Comparison of ENCODE assay signal across 1 cellular context in genomic region chr17:81097943-81098308, GRCh38.
TF ChIP-seq lines count a peak whose summit lies in the region.

No MANE protein-coding gene starts in this region.

TF ChIP-seq in K562, 482 proteins besides CTCF, POLR2A, EP300 and RAD21 (continued from another document and continues in another):
- peak; percentile 80 for TF ChIP-seq TFAP4 (CRISPR knock-in tag; IDR thresholded peaks at IDR 0.05; ENCODE audit: borderline replicate concordance)
- TF ChIP-seq ZNF184 (CRISPR knock-in tag; IDR thresholded peaks at IDR 0.05), result no peak
- 0 out of 2 replicates have a peak, but pooled peaks have one; percentile 27 for TF ChIP-seq AFF4 (CRISPR knock-in tag; IDR thresholded peaks at IDR 0.05)
- no peak for TF ChIP-seq CREB5 (CRISPR knock-in tag; IDR thresholded peaks at IDR 0.05)
- peak; percentile 61; the same call in 1 of the 2 replicates for TF ChIP-seq RNF2 (IDR thresholded peaks at IDR 0.05)
- TF ChIP-seq EGR1 (conservative IDR thresholded peaks at IDR 0.05), result 0 out of 2 replicates have a peak, but pooled peaks have one; percentile 8
- TF ChIP-seq ZKSCAN3 (CRISPR knock-in tag; IDR thresholded peaks at IDR 0.05), result no peak
- TF ChIP-seq ZNF77 (CRISPR knock-in tag; IDR thresholded peaks at IDR 0.05), result no peak
- peak; percentile 47; the same call in 1 of the 2 replicates for TF ChIP-seq USF2 (CRISPR knock-in tag; IDR thresholded peaks at IDR 0.05)
- TF ChIP-seq NR2C1 (IDR thresholded peaks at IDR 0.05), result no peak
- TF ChIP-seq NR2C1 (tag; IDR thresholded peaks at IDR 0.05), result 0 out of 2 replicates have a peak, but pooled peaks have one; percentile 9
- TF ChIP-seq ZNF395 (CRISPR knock-in tag; IDR thresholded peaks at IDR 0.05), result peak; percentile 44
- no peak for TF ChIP-seq CEBPZ (IDR thresholded peaks at IDR 0.05; ENCODE audit: borderline replicate concordance, low read depth, low read length)
- no peak for TF ChIP-seq YBX1 (IDR thresholded peaks at IDR 0.05)
- no peak for TF ChIP-seq FOXM1 (IDR thresholded peaks at IDR 0.05; ENCODE audit: low read depth)
- TF ChIP-seq FOXM1 (CRISPR knock-in tag; IDR thresholded peaks at IDR 0.05; ENCODE audit: low read depth), result no peak
- TF ChIP-seq DACH1 (IDR thresholded peaks at IDR 0.05; ENCODE audit: partially characterized antibody), result peak; percentile 61
- no peak for TF ChIP-seq SAFB (IDR thresholded peaks at IDR 0.05; ENCODE audit: borderline replicate concordance, low read depth, low read length)
- 0 out of 2 replicates have a peak, but pooled peaks have one; percentile 19 for TF ChIP-seq ZNF584 (CRISPR knock-in tag; IDR thresholded peaks at IDR 0.05; ENCODE audit: low read depth)
- TF ChIP-seq BACH1 (tag; IDR thresholded peaks at IDR 0.05), result no peak
- peak; percentile 31; the same call in 1 of the 2 replicates for TF ChIP-seq JUN (IDR thresholded peaks at IDR 0.05; ENCODE audit: borderline replicate concordance, low read depth, low read length)
- no peak for TF ChIP-seq JUN (CRISPR knock-in tag; IDR thresholded peaks at IDR 0.05; ENCODE audit: borderline replicate concordance)
- TF ChIP-seq NR2C2 (CRISPR knock-in tag; IDR thresholded peaks at IDR 0.05), result no peak
- peak; percentile 74 for TF ChIP-seq NR2C2 (tag; IDR thresholded peaks at IDR 0.05)
- no peak; the same call in 1 of the 2 replicates for TF ChIP-seq ZNF592 (IDR thresholded peaks at IDR 0.05)
- no peak for TF ChIP-seq PCBP2 (IDR thresholded peaks at IDR 0.05; ENCODE audit: low read depth, low read length, poor library complexity, severe bottlenecking)
- TF ChIP-seq JUND (IDR thresholded peaks at IDR 0.05; ENCODE audit: borderline replicate concordance, low read depth, low read length), result peak; percentile 80
- peak; percentile 52; the same call in 1 of the 3 replicates for TF ChIP-seq JUND (tag; IDR thresholded peaks at IDR 0.05; ENCODE audit: borderline replicate concordance, low read depth, low read length)
- no peak for TF ChIP-seq MCM3 (IDR thresholded peaks at IDR 0.05)
- TF ChIP-seq SRSF1 (IDR thresholded peaks at IDR 0.05; ENCODE audit: low read depth, low read length), result no peak
- peak; percentile 44; the same call in 1 of the 2 replicates for TF ChIP-seq MYC (IDR thresholded peaks at IDR 0.05; ENCODE audit: low read depth, low read length)
- TF ChIP-seq MYC (CRISPR knock-in tag; IDR thresholded peaks at IDR 0.05; ENCODE audit: borderline replicate concordance, low read depth), result no peak
- TF ChIP-seq GTF2B (IDR thresholded peaks at IDR 0.05; ENCODE audit: extremely low read depth, insufficient read length), result no peak
- peak; percentile 47; the same call in 1 of the 2 replicates for TF ChIP-seq RAD51 (IDR thresholded peaks at IDR 0.05; ENCODE audit: borderline replicate concordance, low read depth)
- TF ChIP-seq TCF7 (IDR thresholded peaks at IDR 0.05; ENCODE audit: borderline replicate concordance), result no peak
- peak; percentile 64; the same call in 1 of the 2 replicates for TF ChIP-seq MYNN (IDR thresholded peaks at IDR 0.05)
- TF ChIP-seq MYNN (CRISPR knock-in tag; IDR thresholded peaks at IDR 0.05), result no peak
- no peak for TF ChIP-seq ZNF717 (CRISPR knock-in tag; IDR thresholded peaks at IDR 0.05)
- TF ChIP-seq NFIX (CRISPR knock-in tag; IDR thresholded peaks at IDR 0.05; ENCODE audit: low read depth), result no peak
- peak; percentile 4; the same call in 1 of the 2 replicates for TF ChIP-seq ZNF589 (CRISPR knock-in tag; IDR thresholded peaks at IDR 0.05; ENCODE audit: low read depth)
- no peak for TF ChIP-seq POLR2H (tag; IDR thresholded peaks at IDR 0.05; ENCODE audit: low read depth)
- TF ChIP-seq USF1 (CRISPR knock-in tag; IDR thresholded peaks at IDR 0.05), result peak; percentile 64
- no peak for TF ChIP-seq RBM25 (IDR thresholded peaks at IDR 0.05; ENCODE audit: low read depth, low read length, severe bottlenecking)
- TF ChIP-seq GABPA (tag; conservative IDR thresholded peaks at IDR 0.05; ENCODE audit: low read depth), result no peak
